In the genomic region with DNA sequence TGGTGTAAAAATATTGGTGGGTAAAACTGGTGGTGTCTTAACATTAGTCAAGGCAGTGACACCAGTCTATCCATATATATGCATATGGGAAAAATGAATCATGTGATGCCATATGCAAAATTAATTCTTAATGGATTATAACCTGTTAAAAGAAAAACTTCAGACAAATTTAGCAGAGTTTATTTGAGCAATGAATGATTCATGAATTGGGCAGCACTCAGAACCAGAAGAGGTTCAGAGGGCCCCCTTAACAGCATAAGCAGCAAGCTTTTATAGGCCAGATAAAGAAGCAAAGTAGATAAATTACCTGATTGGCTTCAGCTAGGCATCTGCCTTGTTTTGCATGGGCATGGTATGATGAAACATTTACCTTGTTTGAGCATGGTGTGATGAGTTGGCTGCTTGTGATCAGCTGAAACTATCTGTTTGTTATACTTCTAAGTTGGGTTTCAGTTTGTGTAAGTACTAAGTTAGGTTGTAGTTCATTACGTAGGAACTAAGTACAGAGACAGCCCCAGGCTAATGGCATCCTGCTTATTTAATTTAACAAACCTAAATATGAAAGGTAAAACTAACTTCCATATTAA, we compare ENCODE assay signal across 20 cellular contexts.
A peak's percentile ranks its signal among the peaks of the same experiment; 100 is the strongest.
DNase-seq lines count a peak whose midpoint lies in the region; ATAC-seq and TF ChIP-seq lines count a peak whose summit lies in the region.
"Had no signal": no experiment of that assay in that cellular context is flagged by ENCODE, and none has a peak within 500 bp of the region (broad histone marks: within the 10 kb centered on the region; RNA-seq: fewer than 3 reads in every experiment).

No MANE protein-coding gene starts in this region.

- no peak overlapping the region for H3K4me3 Mint-ChIP-seq in stimulated activated effector memory CD8-positive, alpha-beta T cell treated with anti-CD3 and anti-CD28 coated beads, Interleukin-12 subunit alpha, Interleukin-12 subunit beta, amount 100 ng/mL, for 72 hours
- H3K4me3 Mint-ChIP-seq: B cell; CD8-positive, alpha-beta T cell; GM23338; H9; HFFc6 had no signal

- peaks cover 14% of the 10 kb centered on the region for H3K4me1 Mint-ChIP-seq in stimulated activated effector memory CD8-positive, alpha-beta T cell treated with anti-CD3 and anti-CD28 coated beads, Interleukin-12 subunit alpha, Interleukin-12 subunit beta, amount 100 ng/mL, for 72 hours

- H3K27ac Mint-ChIP-seq in activated naive CD4-positive, alpha-beta T cell treated with anti-CD3 and anti-CD28 coated beads, Interleukin-2, amount 50 U/mL, for 72 hours: no peak overlapping the region
- H3K27ac Mint-ChIP-seq in stimulated activated effector memory CD8-positive, alpha-beta T cell treated with anti-CD3 and anti-CD28 coated beads, Interleukin-12 subunit alpha, Interleukin-12 subunit beta, amount 100 ng/mL, for 72 hours: no peak overlapping the region
- H3K27ac Mint-ChIP-seq: B cell; CD8-positive, alpha-beta T cell; GM23338; H9; HFFc6 had no signal

- TF ChIP-seq CTCF in epithelial cell of esophagus (IDR thresholded peaks at IDR 0.05; ENCODE audit: insufficient read depth, low read depth, low read length, missing control alignments): no peak

- H3K36me3 Mint-ChIP-seq in activated naive CD4-positive, alpha-beta T cell treated with anti-CD3 and anti-CD28 coated beads, Interleukin-2, amount 50 U/mL, for 72 hours: peaks cover 0 to 20% of the 10 kb centered on the region in 2 donors
- H3K36me3 Mint-ChIP-seq in stimulated activated effector memory CD8-positive, alpha-beta T cell treated with anti-CD3 and anti-CD28 coated beads, Interleukin-12 subunit alpha, Interleukin-12 subunit beta, amount 100 ng/mL, for 72 hours: peaks cover 6% of the 10 kb centered on the region

- H3K9me3 Mint-ChIP-seq in activated naive CD4-positive, alpha-beta T cell treated with anti-CD3 and anti-CD28 coated beads, Interleukin-2, amount 50 U/mL, for 72 hours: peaks cover 0 to 7% of the 10 kb centered on the region in 2 donors
- H3K9me3 Mint-ChIP-seq in stimulated activated effector memory CD8-positive, alpha-beta T cell treated with anti-CD3 and anti-CD28 coated beads, Interleukin-12 subunit alpha, Interleukin-12 subunit beta, amount 100 ng/mL, for 72 hours: no peaks in the 10 kb centered on the region
- H3K9me3 Mint-ChIP-seq: HFFc6 had no signal

- no peak overlapping the region for H3K4me3 ChIP-seq in epithelial cell of esophagus (ENCODE audit: low read length)
- H3K4me3 ChIP-seq: GM23338 had no signal

- DNase-seq in activated CD4-positive, CD25-positive, alpha-beta regulatory T cell treated with anti-CD3 and anti-CD28 coated beads, Interleukin-2, amount 50 U/mL, for 72 hours: no peak
- DNase-seq in activated naive CD4-positive, alpha-beta T cell treated with anti-CD3 and anti-CD28 coated beads, Interleukin-2, amount 50 U/mL, for 72 hours (ENCODE audit: low spot score in 2 of 2): no peak
- DNase-seq in activated naive CD4-positive, alpha-beta T cell (lab: John Stamatoyannopoulos, UW): no peak
- DNase-seq in epithelial cell of esophagus (ENCODE audit: low read depth) (peak; percentile 41), SHP77 (lab: John Stamatoyannopoulos, UW) (no peak)
- no peak for DNase-seq in stimulated activated effector memory CD8-positive, alpha-beta T cell treated with anti-CD3 and anti-CD28 coated beads, Interleukin-12 subunit alpha, Interleukin-12 subunit beta, amount 100 ng/mL, for 72 hours (ENCODE audit: low spot score in 2 of 2)
- DNase-seq: Caco-2; CD8-positive, alpha-beta T cell; H9; HFFc6; KBM-7; NCI-H1105 treated with DMSO at 0.1 percent for 48 hours; NCI-H146; NCI-H1930; NCI-H2107; NCI-H524; NCI-H748 treated with DMSO at 0.1 percent for 48 hours had no signal

- ATAC-seq in activated CD4-positive, CD25-positive, alpha-beta regulatory T cell treated with anti-CD3 and anti-CD28 coated beads, Interleukin-2, amount 50 U/mL, for 24 hours: peak; percentile 13 to 46
- ATAC-seq in activated naive CD4-positive, alpha-beta T cell treated with anti-CD3 and anti-CD28 coated beads, Interleukin-2, amount 50 U/mL, for 72 hours: peak; percentile 16 to 71
- ATAC-seq in stimulated activated effector memory CD8-positive, alpha-beta T cell treated with anti-CD3 and anti-CD28 coated beads, Interleukin-12 subunit alpha, Interleukin-12 subunit beta, amount 100 ng/mL, for 72 hours: peak; percentile 63
- ATAC-seq: CD8-positive, alpha-beta T cell; GM23338 had no signal
